In genomic region chr2:215912299-215912842, GRCh38 we compare ENCODE assay signal across 28 cellular contexts.
DNase-seq lines count a peak whose midpoint lies in the region; ATAC-seq and TF ChIP-seq lines count a peak whose summit lies in the region.
"Had no signal": no experiment of that assay in that cellular context is flagged by ENCODE, and none has a peak within 500 bp of the region (broad histone marks: within the 10 kb centered on the region; RNA-seq: fewer than 3 reads in every experiment).

No MANE protein-coding gene starts in this region.

- no peaks in the 10 kb centered on the region for H3K36me3 ChIP-seq in brain microvascular endothelial cell (replicated peaks)
- H3K36me3 ChIP-seq: esophagus muscularis mucosa, pancreas, right atrium auricular region, stomach, tibial nerve had no signal

- CTCF ChIA-PET in AG04450 (lab: Charles Lee) = interaction anchor here (0.7 to 1.3 kb wide), 3 partner anchors 35 to 458 kb away, joined by 3 to 5 read pairs (median 4); no protein-coding TSS in a partner anchor

- no peaks in the 10 kb centered on the region for H3K27me3 ChIP-seq in AG04450 (ENCODE audit: control insufficient read depth, insufficient read depth, low read length)
- H3K27me3 ChIP-seq in brain microvascular endothelial cell (replicated peaks) = no peaks in the 10 kb centered on the region
- H3K27me3 ChIP-seq: esophagus muscularis mucosa, pancreas, right atrium auricular region, stomach, tibial nerve had no signal

- in situ Hi-C loops in brain microvascular endothelial cell (cut with HindIII; ENCODE audit: low pct_ligation_motif_present, low sequenced_read_pairs) = loop anchor here (25.0 kb wide), 2 partner anchors 125 to 475 kb away; partner anchors contain the start of gene FN1
- in situ Hi-C loops in GM13976 (cut with MboI; ENCODE audit: low sequenced_read_pairs, unreplicated experiment) = no loop called here

- no peak overlapping the region for H3K4me3 Mint-ChIP-seq in HFFc6
- no peak overlapping the region for H3K4me3 Mint-ChIP-seq in glutamatergic neuron (ENCODE audit: unreplicated experiment)
- H3K4me3 Mint-ChIP-seq: activated CD4-positive, alpha-beta T cell treated with anti-CD3 and anti-CD28 coated beads, Interleukin-2, amount 10 ng/mL, durations not matched to agents 24 days and 14 days; activated naive CD8-positive, alpha-beta T cell treated with anti-CD3 and anti-CD28 coated beads for 36 hours; B cell; natural killer cell treated with Interleukin-12 subunit alpha and Interleukin-12 subunit beta and Interleukin-15 and Interleukin-18, amount 100 ng/mL, for 72 hours had no signal

- H3K36me3 Mint-ChIP-seq in HFFc6 (ENCODE audit: low read depth) = peaks cover 4% of the 10 kb centered on the region; the same call in 1 of the 2 replicates
- no peaks in the 10 kb centered on the region for H3K36me3 Mint-ChIP-seq in glutamatergic neuron (ENCODE audit: unreplicated experiment)
- H3K36me3 Mint-ChIP-seq: activated naive CD8-positive, alpha-beta T cell treated with anti-CD3 and anti-CD28 coated beads for 36 hours; natural killer cell treated with Interleukin-12 subunit alpha and Interleukin-12 subunit beta and Interleukin-15 and Interleukin-18, amount 100 ng/mL, for 72 hours had no signal

- no peaks in the 10 kb centered on the region for H3K9me3 Mint-ChIP-seq in HFFc6
- H3K9me3 Mint-ChIP-seq in glutamatergic neuron (ENCODE audit: unreplicated experiment) = no peaks in the 10 kb centered on the region
- H3K9me3 Mint-ChIP-seq: activated CD4-positive, alpha-beta T cell treated with anti-CD3 and anti-CD28 coated beads, Interleukin-2, amount 10 ng/mL, durations not matched to agents 24 days and 14 days; activated naive CD8-positive, alpha-beta T cell treated with anti-CD3 and anti-CD28 coated beads for 36 hours; natural killer cell treated with Interleukin-12 subunit alpha and Interleukin-12 subunit beta and Interleukin-15 and Interleukin-18, amount 100 ng/mL, for 72 hours had no signal

- no peaks in the 10 kb centered on the region for H3K9me3 ChIP-seq in AG04450 (ENCODE audit: control insufficient read depth, insufficient read depth, low read length)
- H3K9me3 ChIP-seq: esophagus muscularis mucosa, pancreas, right atrium auricular region, stomach had no signal

- H3K4me1 Mint-ChIP-seq in HFFc6 (ENCODE audit: low read depth) (peaks cover 2% of the 10 kb centered on the region; the same call in 1 of the 2 replicates), glutamatergic neuron (ENCODE audit: low read depth, unreplicated experiment) (peaks cover 4% of the 10 kb centered on the region)
- H3K4me1 Mint-ChIP-seq: B cell had no signal

- TF ChIP-seq CTCF in AG04450 (IDR thresholded peaks at IDR 0.05; ENCODE audit: low read depth, low read length) (0 out of 2 replicates have a peak, but pooled peaks have one; percentile 16), HFFc6 (IDR thresholded peaks at IDR 0.05) (peak; percentile 43; the same call in 1 of the 2 replicates), brain microvascular endothelial cell (IDR thresholded peaks at IDR 0.05; ENCODE audit: low read depth, low read length, missing control alignments) (peak; percentile 26), glutamatergic neuron (IDR thresholded peaks at IDR 0.05; ENCODE audit: partially characterized antibody, unreplicated experiment) (peak; percentile 35), GM13976 (IDR thresholded peaks at IDR 0.05; ENCODE audit: borderline replicate concordance, control extremely low read depth, extremely low read depth, insufficient read depth, missing control alignments) (no peak)

- H3K27ac Mint-ChIP-seq in HFFc6 (no peak overlapping the region), glutamatergic neuron (ENCODE audit: unreplicated experiment) (no peak overlapping the region)
- H3K27ac Mint-ChIP-seq: activated CD4-positive, alpha-beta T cell treated with anti-CD3 and anti-CD28 coated beads, Interleukin-2, amount 10 ng/mL, durations not matched to agents 24 days and 14 days; activated naive CD8-positive, alpha-beta T cell treated with anti-CD3 and anti-CD28 coated beads for 36 hours; B cell; natural killer cell treated with Interleukin-12 subunit alpha and Interleukin-12 subunit beta and Interleukin-15 and Interleukin-18, amount 100 ng/mL, for 72 hours had no signal

- H3K27ac ChIP-seq in AG04450 (ENCODE audit: low read depth, low read length) (no peak overlapping the region), brain microvascular endothelial cell (no peak overlapping the region)
- H3K27ac ChIP-seq: esophagus muscularis mucosa, pancreas, PC-9, right atrium auricular region, stomach, tibial nerve, VCaP had no signal

- H3K4me3 ChIP-seq in AG04450 (ENCODE audit: low read depth, low read length) (no peak overlapping the region), brain microvascular endothelial cell (ENCODE audit: low read depth, low read length) (no peak overlapping the region)
- H3K4me3 ChIP-seq: esophagus muscularis mucosa, pancreas, PC-9, right atrium auricular region, stomach, tibial nerve had no signal

- no peak for ATAC-seq in GM19035 (IDR thresholded peaks at IDR 0.05; ENCODE audit: unreplicated experiment)
- ATAC-seq: HCT116; left ventricle myocardium superior; natural killer cell treated with Interleukin-12 subunit alpha and Interleukin-12 subunit beta and Interleukin-15 and Interleukin-18, amount 100 ng/mL, for 72 hours; pancreas; Right ventricle myocardium inferior had no signal

- H3K27me3 Mint-ChIP-seq in HFFc6 (ENCODE audit: insufficient read depth) (no peaks in the 10 kb centered on the region; the same call in 1 of the 2 replicates), glutamatergic neuron (ENCODE audit: unreplicated experiment) (no peaks in the 10 kb centered on the region)

- POLR2A ChIA-PET in AG04450 (lab: Yijun Ruan, JAX) = no interaction called here

- DNase-seq in AG04450 (ENCODE audit: low read depth, low spot score) (no peak), HFFc6 (no peak), brain microvascular endothelial cell (no peak), glutamatergic neuron (no peak), SHP77 treated with DMSO at 0.1 percent for 48 hours (lab: John Stamatoyannopoulos, UW) (no peak), medulla oblongata (ENCODE audit: extremely low spot score) (no peak), GM13976 (ENCODE audit: low spot score) (no peak)
- DNase-seq: activated CD4-positive, alpha-beta T cell treated with anti-CD3 and anti-CD28 coated beads, Interleukin-2, amount 10 ng/mL, durations not matched to agents 24 days and 14 days; activated effector memory CD4-positive, alpha-beta T cell treated with anti-CD3 and anti-CD28 coated beads, Interleukin-2, amount 50 U/mL, for 16 hours; activated naive CD8-positive, alpha-beta T cell treated with anti-CD3 and anti-CD28 coated beads for 36 hours; activated T-cell treated with anti-CD3 and anti-CD28 coated beads, Interleukin-2, amount 50 U/mL, for 1 hour; effector CD8-positive, alpha-beta T cell; left ventricle myocardium superior; NCI-H510A; pancreas; PC-9; stimulated activated CD4-positive, alpha-beta T cell treated with anti-CD3 and anti-CD28 coated beads, Interleukin-2, amount 100 ng/mL, for 24 hours; stomach; T-helper 9 cell had no signal
